7 cellular contexts compared by ENCODE assay signal in genomic region chr16:6695666-6696065, GRCh38.
"Had no signal": no experiment of that assay in that cellular context is flagged by ENCODE, and none has a peak within 500 bp of the region (broad histone marks: within the 10 kb centered on the region; RNA-seq: fewer than 3 reads in every experiment).

No MANE protein-coding gene starts in this region.

- ATAC-seq: HCT116, K562 had no signal

- DNase-seq: GM23248, GOT3, H7, HFFc6, IMR-90 had no signal
